8 cellular contexts compared by ENCODE assay signal in genomic region chr10:90087197-90088007, GRCh38.
A peak's percentile ranks its signal among the peaks of the same experiment; 100 is the strongest.
DNase-seq lines count a peak whose midpoint lies in the region; ATAC-seq, FAIRE-seq and TF ChIP-seq lines count a peak whose summit lies in the region.

No MANE protein-coding gene starts in this region.

- H3K27ac ChIP-seq in astrocyte (ENCODE audit: low read depth, low read length): no peak overlapping the region
- H3K27ac ChIP-seq in esophagus muscularis mucosa (replicated peaks in 1 of 4): no peak overlapping the region

- no peak overlapping the region for H3K27ac Mint-ChIP-seq in astrocyte (ENCODE audit: unreplicated experiment)

- ATAC-seq in GM19467 (IDR thresholded peaks at IDR 0.05; ENCODE audit: unreplicated experiment) (peak; percentile 90), HG03469 (IDR thresholded peaks at IDR 0.05; ENCODE audit: unreplicated experiment) (peak; percentile 100)

- H3K9me3 ChIP-seq in astrocyte (ENCODE audit: insufficient read depth, low read depth, low read length): no peaks in the 10 kb centered on the region
- H3K9me3 ChIP-seq in esophagus muscularis mucosa: no peaks in the 10 kb centered on the region

- H3K4me1 ChIP-seq in astrocyte (ENCODE audit: insufficient read depth, low read length) (peaks cover 2% of the 10 kb centered on the region), esophagus muscularis mucosa (no peaks in the 10 kb centered on the region)

- intact Hi-C loops in esophagus muscularis mucosa (cut with DNase I): no loop called here

- 68% methylated on average over 2 of the region's 2 CpGs for WGBS in esophagus muscularis mucosa

- no peak overlapping the region for H2AFZ ChIP-seq in astrocyte (ENCODE audit: low read depth, low read length)

- DNase-seq in ELR (ENCODE audit: low read depth): peak; percentile 59
- DNase-seq in astrocyte (ENCODE audit: low read depth): peak; percentile 74
- DNase-seq in esophagus muscularis mucosa (ENCODE audit: extremely low spot score): no peak
- DNase-seq in pons (ENCODE audit: low spot score): no peak
- DNase-seq in T-helper 9 cell: no peak
- DNase-seq in HuH-7 (ENCODE audit: low spot score): no peak

- TF ChIP-seq POLR2A in esophagus muscularis mucosa (IDR thresholded peaks at IDR 0.05; ENCODE audit: low read depth): no peak

- no peak overlapping the region for H3K9ac ChIP-seq in astrocyte (ENCODE audit: low read length)

- peak overlapping the region; percentile 28 for H3K4me2 ChIP-seq in astrocyte (ENCODE audit: low read length)

- peaks cover 3% of the 10 kb centered on the region for H3K4me1 Mint-ChIP-seq in astrocyte (ENCODE audit: low read depth, unreplicated experiment)

- H3K9me3 Mint-ChIP-seq in astrocyte (ENCODE audit: unreplicated experiment): peaks cover 3% of the 10 kb centered on the region

- no peak overlapping the region for H3K4me3 Mint-ChIP-seq in astrocyte (ENCODE audit: unreplicated experiment)

- H4K20me1 ChIP-seq in astrocyte (ENCODE audit: insufficient read depth, low read length): no peaks in the 10 kb centered on the region

- H3K27me3 ChIP-seq in astrocyte (ENCODE audit: insufficient read depth, low read length) (no peaks in the 10 kb centered on the region), esophagus muscularis mucosa (no peaks in the 10 kb centered on the region)

- TF ChIP-seq EP300 in esophagus muscularis mucosa (IDR thresholded peaks at IDR 0.05): no peak

- H3K4me3 ChIP-seq in astrocyte (ENCODE audit: insufficient read depth, low read depth, low read length) (no peak overlapping the region), esophagus muscularis mucosa (no peak overlapping the region)

- no peaks in the 10 kb centered on the region for H3K79me2 ChIP-seq in astrocyte (ENCODE audit: insufficient read depth, low read length)

- TF ChIP-seq CTCF in astrocyte (IDR thresholded peaks at IDR 0.05; ENCODE audit: insufficient read depth, low read depth, low read length) (no peak), esophagus muscularis mucosa (IDR thresholded peaks at IDR 0.05) (no peak)

- H3K36me3 ChIP-seq in astrocyte (ENCODE audit: insufficient read depth, low read length) (no peaks in the 10 kb centered on the region), esophagus muscularis mucosa (no peaks in the 10 kb centered on the region)

- H3K36me3 Mint-ChIP-seq in astrocyte (ENCODE audit: low read depth, unreplicated experiment): peaks cover 4% of the 10 kb centered on the region

- H3K27me3 Mint-ChIP-seq in astrocyte (ENCODE audit: low read depth, unreplicated experiment): peaks cover 3% of the 10 kb centered on the region

- no peak for FAIRE-seq in astrocyte (lab: Jason Lieb, UNC)

Comparison
In these comparisons a context has a peak if more than half of its experiments do, and no peak if none do; other contexts are left out.
1. DNase-seq: peak in ELR (single experiment) and astrocyte (single experiment); none in esophagus muscularis mucosa (single experiment), pons (single experiment), T-helper 9 cell (single experiment) and HuH-7 (single experiment).